In the genomic region with DNA sequence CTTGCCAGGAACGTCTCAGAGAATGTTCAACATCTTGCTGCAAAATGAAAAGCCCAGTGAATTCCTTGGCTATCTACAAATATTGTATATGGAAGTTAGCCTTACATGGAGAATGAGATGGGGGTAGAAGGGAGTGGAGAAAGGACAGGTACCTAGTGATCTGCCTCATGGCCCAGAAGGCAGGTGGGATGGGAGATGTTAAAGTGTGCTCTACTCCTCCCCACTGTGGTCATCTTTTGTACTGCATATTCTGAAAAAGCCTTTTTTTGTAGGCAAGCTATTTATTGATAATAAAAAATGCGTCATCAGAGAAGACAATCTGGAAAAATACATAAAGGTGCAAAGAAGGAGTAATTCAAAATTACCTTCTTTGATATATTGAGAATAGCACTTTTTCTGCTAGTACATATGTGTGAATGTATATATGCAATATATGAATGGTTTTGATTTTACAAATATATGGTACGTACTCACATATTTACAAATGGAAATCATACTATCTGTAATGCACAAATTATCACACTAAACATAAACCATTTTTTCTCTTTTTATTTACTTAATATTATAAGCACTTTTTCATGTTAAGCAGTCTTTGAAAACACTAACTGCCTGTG, we compare ENCODE assay signal across 8 cellular contexts. TPM values are rescaled to one million over a fixed set of nuclear protein-coding genes. Genes with fewer than 3 reads are reported as not detected.
A peak's percentile ranks its signal among the peaks of the same experiment; 100 is the strongest.
DNase-seq lines count a peak whose midpoint lies in the region; ATAC-seq, FAIRE-seq and TF ChIP-seq lines count a peak whose summit lies in the region.

No MANE protein-coding gene starts in this region.

- TF ChIP-seq EP300 in GM12878 (IDR thresholded peaks at IDR 0.05; ENCODE audit: borderline replicate concordance in 1 of 2, control insufficient read depth in 1 of 2, low read depth in 2 of 2, low read length in 2 of 2), result no peak

- no peaks in the 10 kb centered on the region for H4K20me1 ChIP-seq in GM12878 (ENCODE audit: control insufficient read depth, insufficient read depth)

- H3K4me2 ChIP-seq in GM12878 (ENCODE audit: control insufficient read depth, insufficient read depth), result no peak overlapping the region

- H3K36me3 Mint-ChIP-seq in Caco-2 (ENCODE audit: insufficient read depth, unreplicated experiment), result no peaks in the 10 kb centered on the region

- no peaks in the 10 kb centered on the region for H3K9me3 Mint-ChIP-seq in Caco-2 (ENCODE audit: unreplicated experiment)

- H3K4me1 Mint-ChIP-seq in Caco-2 (ENCODE audit: low read depth, unreplicated experiment), result no peaks in the 10 kb centered on the region

- peak; percentile 64 for FAIRE-seq in GM12878 (lab: Jason Lieb, UNC)

- intact Hi-C loops in Caco-2 (cut with micrococcal nuclease; ENCODE audit: unreplicated experiment) (loop anchor here (5.0 kb wide), 1 partner anchor 256 kb away; no protein-coding TSS in a partner anchor), GM12878 (cut with micrococcal nuclease; ENCODE audit: unreplicated experiment) (loop anchor here (5.0 kb wide), 1 partner anchor 206 kb away; a partner anchor contains a TSS), lower lobe of right lung (cut with DNase I) (no loop called here)

- SMC1A ChIA-PET in GM12878 (lab: Charles Lee; ENCODE audit: uncharacterized antibody, unreplicated experiment), result interaction anchor here (1.0 to 4.3 kb wide), 2 partner anchors 93 to 106 kb away, joined by 3 to 27 read pairs; no protein-coding TSS in a partner anchor

- H3K36me3 ChIP-seq in Caco-2 (ENCODE audit: control insufficient read depth, insufficient read depth, low read length), result no peaks in the 10 kb centered on the region
- no peaks in the 10 kb centered on the region for H3K36me3 ChIP-seq in GM12878 (ENCODE audit: control insufficient read depth in 2 of 2, insufficient read depth in 2 of 2, low read length in 1 of 2)
- no peaks in the 10 kb centered on the region for H3K36me3 ChIP-seq in lower lobe of right lung

- POLR2A ChIA-PET in Caco-2 (lab: Charles Lee) (no interaction called here), GM12878 (lab: Charles Lee) (no interaction called here)

- H3K27me3 ChIP-seq in Caco-2 (replicated peaks; ENCODE audit: control insufficient read depth, insufficient read depth, low read length), result no peaks in the 10 kb centered on the region
- H3K27me3 ChIP-seq in GM12878 (replicated peaks in 1 of 2; ENCODE audit: control insufficient read depth in 2 of 2, insufficient read depth in 2 of 2, low read length in 1 of 2), result no peaks in the 10 kb centered on the region
- H3K27me3 ChIP-seq in lower lobe of right lung (ENCODE audit: low read depth), result no peaks in the 10 kb centered on the region

- RAD21 ChIA-PET in GM12878 (lab: Charles Lee; ENCODE audit: unreplicated experiment), result interaction anchor here (0.8 to 4.2 kb wide), 2 partner anchors 93 to 208 kb away, joined by 3 to 28 read pairs; no protein-coding TSS in a partner anchor

- H3K4me3 ChIP-seq in Caco-2 (ENCODE audit: low read depth, low read length) (no peak overlapping the region), GM12878 (no peak overlapping the region), lower lobe of right lung (no peak overlapping the region)

- H2AFZ ChIP-seq in GM12878 (ENCODE audit: control insufficient read depth, low read depth, low read length), result no peak overlapping the region

- no peaks in the 10 kb centered on the region for H3K79me2 ChIP-seq in GM12878 (ENCODE audit: control insufficient read depth, insufficient read depth, low read length)

- in situ Hi-C loops in GM12878 (cut with MboI), result no loop called here

- peak in 1 of 2 experiments; percentile 52 for DNase-seq in Caco-2
- DNase-seq in NAMALWA (ENCODE audit: low spot score), result peak; percentile 63
- DNase-seq in GM12878 (ENCODE audit: low read depth, low spot score), result no peak
- DNase-seq in lower lobe of right lung, result no peak
- no peak for DNase-seq in effector CD4-positive, alpha-beta T cell
- no peak for DNase-seq in stimulated activated CD4-positive, alpha-beta T cell treated with anti-CD3 and anti-CD28 coated beads, Interleukin-2, amount 100 ng/mL, for 48 hours

- 34% methylated on average over 3 of the region's 3 CpGs for WGBS in GM12878 (ENCODE audit: insufficient coverage, insufficient replicate concordance, low lambda C conversion rate, missing lambda C conversion rate)

- TF ChIP-seq RAD21 in GM12878 (IDR thresholded peaks at IDR 0.05; ENCODE audit: insufficient read depth, low read depth, low read length), result peak; percentile 29

- no peak overlapping the region for H3K27ac Mint-ChIP-seq in Caco-2 (ENCODE audit: unreplicated experiment)

- TF ChIP-seq CTCF in Caco-2 (IDR thresholded peaks at IDR 0.05; ENCODE audit: insufficient read depth in 1 of 2, low read depth in 1 of 2, low read length in 1 of 2, severe bottlenecking in 1 of 2, unreplicated experiment in 1 of 2) (peak; percentile 56 to 65), GM12878 (IDR thresholded peaks at IDR 0.05 in 2 of 3, conservative IDR thresholded peaks at IDR 0.05 in 1 of 3; ENCODE audit: control insufficient read depth in 2 of 3, extremely low read depth in 1 of 3, insufficient read depth in 1 of 3, low read depth in 3 of 3, low read length in 3 of 3) (peak; percentile 41 to 54 (median 46); a peak in 5 of 6 replicates), lower lobe of right lung (IDR thresholded peaks at IDR 0.05) (peak; percentile 57)

- ATAC-seq in GM19351 (IDR thresholded peaks at IDR 0.05; ENCODE audit: unreplicated experiment) (peak; percentile 73), GM12878 (peak; percentile 77), lower lobe of right lung (peak; percentile 59 to 82), HG03095 (IDR thresholded peaks at IDR 0.05; ENCODE audit: unreplicated experiment) (no peak)

- peaks cover 3% of the 10 kb centered on the region for H3K27me3 Mint-ChIP-seq in Caco-2 (ENCODE audit: insufficient read depth, unreplicated experiment)

- H3K9me3 ChIP-seq in Caco-2 (no peaks in the 10 kb centered on the region), GM12878 (replicated peaks; ENCODE audit: control insufficient read depth, insufficient read depth, low read length) (no peaks in the 10 kb centered on the region), lower lobe of right lung (no peaks in the 10 kb centered on the region)

- TF ChIP-seq POLR2A in GM12878 (IDR thresholded peaks at IDR 0.05; ENCODE audit: low read depth, low read length), result no peak

- no peaks in the 10 kb centered on the region for H3K4me1 ChIP-seq in Caco-2
- no peaks in the 10 kb centered on the region for H3K4me1 ChIP-seq in GM12878 (ENCODE audit: control insufficient read depth, insufficient read depth, low read length)
- H3K4me1 ChIP-seq in lower lobe of right lung, result no peaks in the 10 kb centered on the region

- H3K4me3 Mint-ChIP-seq in Caco-2 (ENCODE audit: unreplicated experiment), result no peak overlapping the region

- H3K27ac ChIP-seq in GM12878 (ENCODE audit: control insufficient read depth, insufficient read depth) (no peak overlapping the region), lower lobe of right lung (no peak overlapping the region)

- CTCF ChIA-PET in Caco-2 (lab: Charles Lee) (interaction anchor here (0.5 to 2.1 kb wide), 8 partner anchors 12 to 110 kb away, joined by 3 to 19 read pairs (median 4); a partner anchor contains a TSS), GM12878 (lab: Yijun Ruan, JAX) (interaction anchor here (0.6 to 8.4 kb wide), 12 partner anchors 13 to 191 kb away, joined by 3 to 100 read pairs (median 6); no protein-coding TSS in a partner anchor)

- no TSS peak for BruUV-seq in Caco-2 (replicated peaks; lab: Mats Ljungman, UMichigan)
- BruUV-seq in GM12878 (replicated peaks; lab: Mats Ljungman, UMichigan), result no TSS peak

- H3K9ac ChIP-seq in GM12878 (ENCODE audit: control insufficient read depth, insufficient read depth, low read length), result no peak overlapping the region

TF ChIP-seq in GM12878, 131 proteins besides CTCF, POLR2A, EP300 and RAD21:
- peak; percentile 50; the same call in 1 of the 2 replicates for TF ChIP-seq SMC3 (IDR thresholded peaks at IDR 0.05; ENCODE audit: borderline replicate concordance, low read length)
- TF ChIP-seq SP1 (IDR thresholded peaks at IDR 0.05; ENCODE audit: low read depth, low read length), result no peak

RNA-seq across cellular contexts. Expression of a gene that starts 19.1 kb away (rescaled TPM):
- 3.9 and 4.9 TPM in 2 replicates for total RNA-seq in Caco-2 (2022)
- total RNA-seq in GM12878 (2013; cell fraction: nucleolus; rRNA removed), result not detected in 2 replicates
- not detected in 2 replicates for total RNA-seq in GM12878 (2014; rRNA removed)
- total RNA-seq in GM12878 (2014; rRNA removed; fragmentation: Illumina TruSeq; extraction: Trizol), result not detected in 2 replicates
- total RNA-seq in GM12878 (2021), result not detected in 2 replicates
- polyA plus RNA-seq in GM12878 (2011; ENCODE audit: low read depth), result not detected
- polyA plus RNA-seq in GM12878 (2011; rRNA removed), result 0.03 and 0.06 TPM in 2 replicates
- polyA plus RNA-seq in GM12878 (2011; cell fraction: cytosol; rRNA removed), result not detected in 2 replicates
- not detected in 2 replicates for polyA plus RNA-seq in GM12878 (2011; cell fraction: nucleus; rRNA removed)
- not detected in 2 replicates for polyA plus RNA-seq in GM12878 (2012)
- polyA plus RNA-seq in GM12878 (2014; fragmentation: Illumina TruSeq; extraction: Trizol), result not detected in 2 replicates
- polyA plus RNA-seq in GM12878 (2014; fragmentation: Nextera tagmentation; extraction: Ambion mirVana), result not detected
- polyA plus RNA-seq in GM12878 (2014; rRNA removed), result not detected in 2 replicates
- not detected for polyA plus RNA-seq in GM12878 (2016; fragmentation: Nextera tagmentation; extraction: Ambion mirVana)
- polyA minus RNA-seq in GM12878 (2011; rRNA and poly(A)+ RNA removed), result not detected in 2 replicates
- not detected in 2 replicates for polyA minus RNA-seq in GM12878 (2011; cell fraction: cytosol; rRNA and poly(A)+ RNA removed)
- not detected in 2 replicates for polyA minus RNA-seq in GM12878 (2011; cell fraction: nucleus; rRNA and poly(A)+ RNA removed)
- total RNA-seq in lower lobe of right lung, result 8.2 TPM
